10 cellular contexts compared by ENCODE assay signal in the genomic region with DNA sequence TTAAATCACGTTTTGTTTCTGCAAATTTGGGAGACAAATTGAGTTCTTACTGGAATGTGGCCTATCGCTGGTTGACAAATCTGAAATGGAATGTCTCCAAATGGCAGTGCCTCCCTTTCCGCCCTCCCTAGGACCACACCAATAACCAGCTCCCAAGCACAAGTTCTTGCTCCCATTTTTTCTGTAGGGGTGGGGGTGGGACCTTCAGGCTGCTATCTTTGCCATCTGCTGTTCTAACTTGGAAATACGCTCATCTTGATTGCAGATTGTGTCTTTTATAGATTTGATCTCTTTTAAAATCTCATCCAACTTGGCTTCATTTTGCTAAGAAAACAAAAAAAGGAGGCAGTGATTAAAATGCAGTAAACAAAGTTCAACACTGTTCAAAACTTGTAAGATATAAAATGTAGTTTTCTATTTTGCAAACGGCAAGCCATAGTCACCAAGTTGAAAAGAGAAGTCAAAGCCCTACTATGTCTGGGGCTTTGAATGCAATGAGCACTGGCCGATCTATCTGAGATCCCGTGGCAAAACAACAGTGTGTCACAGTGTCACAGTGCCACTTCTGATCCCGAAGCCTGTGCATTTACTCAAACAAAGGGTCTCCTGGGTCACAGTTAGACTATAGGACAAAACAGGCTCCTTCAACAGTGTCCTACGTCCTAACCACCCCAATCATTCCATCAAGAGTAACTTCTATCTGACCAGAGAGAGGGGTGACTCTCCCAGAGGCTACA. TPM values are rescaled to one million over a fixed set of nuclear protein-coding genes. Genes with fewer than 3 reads are reported as not detected.
DNase-seq lines count a peak whose midpoint lies in the region; ATAC-seq, FAIRE-seq and TF ChIP-seq lines count a peak whose summit lies in the region.
"Had no signal": no experiment of that assay in that cellular context is flagged by ENCODE, and none has a peak within 500 bp of the region (broad histone marks: within the 10 kb centered on the region; RNA-seq: fewer than 3 reads in every experiment).

No MANE protein-coding gene starts in this region.

- FAIRE-seq in K562 (lab: Jason Lieb, UNC): peak; percentile 11

- intact Hi-C loops in A673 (cut with micrococcal nuclease; ENCODE audit: unreplicated experiment): no loop called here
- intact Hi-C loops in K562 (cut with micrococcal nuclease): no loop called here

- no peak for TF ChIP-seq RAD21 in K562 (CRISPR knock-in tag; conservative IDR thresholded peaks at IDR 0.05 in 1 of 2, IDR thresholded peaks at IDR 0.05 in 1 of 2)

- WGBS in GM23248 (ENCODE audit: low coverage in 1 of 2, low lambda C conversion rate in 2 of 2, missing lambda C conversion rate in 2 of 2), 2 experiments: 65 to 72% methylated on average over 9 of the region's 9 CpGs
- 78% methylated on average over 9 of the region's 9 CpGs for WGBS in K562 (ENCODE audit: insufficient coverage, low coverage, missing lambda C conversion rate)

- peak overlapping the region; percentile 16; the same call in 1 of the 2 replicates for H3K9ac ChIP-seq in GM23248
- no peak overlapping the region for H3K9ac ChIP-seq in K562 (ENCODE audit: insufficient read depth in 1 of 2, low read depth in 2 of 2, low read length in 2 of 2)

- BruUV-seq in A673 (replicated peaks; lab: Mats Ljungman, UMichigan): no TSS peak
- no TSS peak for BruUV-seq in K562 (replicated peaks; lab: Mats Ljungman, UMichigan)

- H3K4me1 ChIP-seq in A673 (ENCODE audit: insufficient read depth, low read length, poor library complexity, severe bottlenecking) (no peaks in the 10 kb centered on the region), GM23248 (ENCODE audit: insufficient read depth) (peaks cover 70% of the 10 kb centered on the region), K562 (replicated peaks in 1 of 2; ENCODE audit: control insufficient read depth in 2 of 2, insufficient read depth in 2 of 2, low read length in 2 of 2) (peaks cover 0 to 3% of the 10 kb centered on the region in 2 experiments; a peak in 2 of 5 replicates)

- H3K4me2 ChIP-seq in GM23248 (ENCODE audit: unreplicated experiment): no peak overlapping the region
- no peak overlapping the region for H3K4me2 ChIP-seq in K562 (ENCODE audit: insufficient read depth, low read length)

- H3K9me2 ChIP-seq in GM23248 (ENCODE audit: insufficient read depth): no peaks in the 10 kb centered on the region

- DNase-seq in A673 (ENCODE audit: low spot score) (no peak), GM23248 (no peak), K562 (ENCODE audit: extremely low read depth in 1 of 4, low spot score in 3 of 4) (no peak), myocyte (ENCODE audit: low read depth) (peak; percentile 51), NCI-H1436 (lab: John Stamatoyannopoulos, UW) (no peak), NCI-H1417 (lab: John Stamatoyannopoulos, UW) (no peak), C1 segment of cervical spinal cord (lab: John Stamatoyannopoulos, UW) (no peak)
- DNase-seq: activated CD8-positive, alpha-beta memory T cell treated with anti-CD3 and anti-CD28 coated beads for 24 hours; NCI-H2081 had no signal

- TF ChIP-seq EP300 in K562 (IDR thresholded peaks at IDR 0.05; ENCODE audit: low read length): no peak

- H3K36me3 ChIP-seq in A673 (ENCODE audit: insufficient read depth, low read length, poor library complexity, severe bottlenecking): peaks cover 67% of the 10 kb centered on the region
- H3K36me3 ChIP-seq in GM23248 (ENCODE audit: low read depth): peaks cover 78% of the 10 kb centered on the region
- peaks cover 86% of the 10 kb centered on the region for H3K36me3 ChIP-seq in K562 (ENCODE audit: control insufficient read depth, insufficient read depth, low read length)

- no peak overlapping the region for H2AFZ ChIP-seq in GM23248
- H2AFZ ChIP-seq in K562 (ENCODE audit: low read depth, low read length): no peak overlapping the region

- TF ChIP-seq POLR2A in K562 (conservative IDR thresholded peaks at IDR 0.05) (no peak), GM18505 (IDR thresholded peaks at IDR 0.05; ENCODE audit: borderline replicate concordance, extremely low read depth, insufficient read depth, insufficient read length) (no peak)

- CTCF ChIA-PET in A673 (lab: Charles Lee) (interaction anchor here (0.7 kb wide), 2 partner anchors 27 to 253 kb away, joined by 6 to 10 read pairs; no protein-coding TSS in a partner anchor), K562 (lab: Yijun Ruan, JAX; ENCODE audit: low intra/inter-chr PET ratio) (no interaction called here)

- no peaks in the 10 kb centered on the region for H3K9me1 ChIP-seq in K562 (ENCODE audit: control insufficient read depth, insufficient read depth, low read length)

- H3K79me2 ChIP-seq in GM23248 (ENCODE audit: insufficient read depth): peaks cover 74% of the 10 kb centered on the region
- H3K79me2 ChIP-seq in K562 (ENCODE audit: control insufficient read depth, insufficient read depth, low read length): no peaks in the 10 kb centered on the region

- H3K9me3 ChIP-seq in A673 (ENCODE audit: low read depth, low read length, poor library complexity, severe bottlenecking) (no peaks in the 10 kb centered on the region), GM23248 (ENCODE audit: low read depth) (no peaks in the 10 kb centered on the region), K562 (replicated peaks; ENCODE audit: control insufficient read depth, insufficient read depth, low read depth, low read length) (no peaks in the 10 kb centered on the region)

- no peak overlapping the region for H3K4me3 ChIP-seq in A673 (ENCODE audit: low read depth, low read length, poor library complexity, severe bottlenecking)
- no peak overlapping the region for H3K4me3 ChIP-seq in GM23248
- no peak overlapping the region for H3K4me3 ChIP-seq in K562

- no peak; the same call in 2 of the 3 replicates for ATAC-seq in K562
- ATAC-seq in GM18505 (IDR thresholded peaks at IDR 0.05; ENCODE audit: unreplicated experiment): no peak

- no peaks in the 10 kb centered on the region for H3K27me3 ChIP-seq in A673 (replicated peaks; ENCODE audit: insufficient read depth, low read depth, low read length, poor library complexity)
- no peaks in the 10 kb centered on the region for H3K27me3 ChIP-seq in GM23248 (replicated peaks; ENCODE audit: insufficient read depth)
- H3K27me3 ChIP-seq in K562 (ENCODE audit: control insufficient read depth in 2 of 2, insufficient read depth in 2 of 2, low read length in 2 of 2): no peaks in the 10 kb centered on the region

- in situ Hi-C loops in GM23248 (cut with MboI): no loop called here
- in situ Hi-C loops in K562 (cut with MboI): no loop called here

- no peaks in the 10 kb centered on the region for H4K20me1 ChIP-seq in GM23248 (ENCODE audit: insufficient read depth)
- H4K20me1 ChIP-seq in K562 (replicated peaks; ENCODE audit: control insufficient read depth, insufficient read depth, low read length): 0 out of 2 replicates have a peak, but pooled peaks cover 2% of the 10 kb centered on the region

- H3F3A ChIP-seq in GM23248 (ENCODE audit: insufficient read depth): peaks cover 90% of the 10 kb centered on the region

- TF ChIP-seq CTCF in A673 (conservative IDR thresholded peaks at IDR 0.05; ENCODE audit: low read depth, low read length): 0 out of 2 replicates have a peak, but pooled peaks have one; percentile 9
- TF ChIP-seq CTCF in K562 (IDR thresholded peaks at IDR 0.05 in 2 of 3, conservative IDR thresholded peaks at IDR 0.05 in 1 of 3; ENCODE audit: insufficient read depth in 2 of 3, low read depth in 1 of 3, low read length in 3 of 3): no peak

- POLR2A ChIA-PET in A673 (lab: Charles Lee; ENCODE audit: low non-redundant PET): no interaction called here
- POLR2A ChIA-PET in K562 (lab: Yijun Ruan, JAX): no interaction called here

- H3K27ac ChIP-seq in A673 (ENCODE audit: low read depth, low read length, poor library complexity, severe bottlenecking) (no peak overlapping the region), GM23248 (peak overlapping the region; percentile 92), K562 (ENCODE audit: extremely low read depth, low read depth, low read length) (no peak overlapping the region)

RNA-seq across cellular contexts. Expression of gene SELPLG, which starts 13.7 kb away (rescaled TPM):
- total RNA-seq in A673 (2021) (0.34 and 0.35 TPM in 2 replicates), K562 (2014; rRNA removed) (1.7 and 3.4 TPM in 2 replicates), K562 (2014; rRNA removed; fragmentation: Illumina TruSeq; extraction: Trizol) (0.54 and 0.76 TPM in 2 replicates), K562 (2015; rRNA removed; fragmentation: Illumina TruSeq; extraction: Trizol) (10.2 TPM in 2 replicates), K562 (2021) (2.2 and 2.5 TPM in 2 replicates), myocyte (2.4 and 2.9 TPM in 2 replicates)
- 4.4 and 6.1 TPM in 2 replicates for total RNA-seq in GM23248 (2014; rRNA removed; shearing (Covaris generic))
- polyA plus RNA-seq in GM23248 (2016; fragmentation: Nextera tagmentation; extraction: Ambion mirVana) (6.2 and 6.7 TPM in 2 replicates), K562 (2011; rRNA removed) (1.4 and 1.6 TPM in 2 replicates), K562 (2014; fragmentation: Illumina TruSeq; extraction: Trizol) (3.3 and 3.9 TPM in 2 replicates), K562 (2014; fragmentation: Nextera tagmentation; extraction: Ambion mirVana) (under 1 TPM; 0.22 to 0.34 TPM), K562 (2014; rRNA removed) (1.2 and 2.8 TPM in 2 replicates)
- 0.35 and 0.79 TPM in 2 replicates for total RNA-seq in K562 (2011; cell fraction: chromatin; rRNA removed; ENCODE audit: low replicate concordance)
- 1.1 and 1.5 TPM in 2 replicates for total RNA-seq in K562 (2011; cell fraction: nucleolus; rRNA removed)
- 0.59 and 0.69 TPM in 2 replicates for total RNA-seq in K562 (2011; cell fraction: nucleoplasm; rRNA removed)
- 1.9 and 6.8 TPM in 2 replicates for polyA plus RNA-seq in K562 (2011; cell fraction: cytosol; rRNA removed)
- polyA plus RNA-seq in K562 (2011; cell fraction: nucleus; rRNA removed): 0.60 and 0.92 TPM in 2 replicates
- 9.4 and 9.9 TPM in 2 replicates for polyA plus RNA-seq in K562 (2012)
- polyA minus RNA-seq in K562 (2011; rRNA and poly(A)+ RNA removed): 0.48 and 1.1 TPM in 2 replicates
- polyA minus RNA-seq in K562 (2011; cell fraction: cytosol; rRNA and poly(A)+ RNA removed): 0.91 and 0.95 TPM in 2 replicates
- polyA minus RNA-seq in K562 (2011; cell fraction: nucleus; rRNA and poly(A)+ RNA removed): 0.27 and 0.44 TPM in 2 replicates
- 5.1 TPM for polyA plus RNA-seq in myocyte (2012)

RNA-seq across cellular contexts. Expression of gene TMEM119, which starts 49.5 kb away (rescaled TPM):
- 1.0 TPM in 1 of 2 replicates, not detected in the other for total RNA-seq in A673 (2021)
- 58.6 and 93.2 TPM in 2 replicates for total RNA-seq in GM23248 (2014; rRNA removed; shearing (Covaris generic))
- polyA plus RNA-seq in GM23248 (2016; fragmentation: Nextera tagmentation; extraction: Ambion mirVana): 55.5 and 58.1 TPM in 2 replicates
- total RNA-seq in K562 (2011; cell fraction: chromatin; rRNA removed; ENCODE audit: low replicate concordance): not detected in 2 replicates
- total RNA-seq in K562 (2011; cell fraction: nucleolus; rRNA removed): not detected in 2 replicates
- total RNA-seq in K562 (2011; cell fraction: nucleoplasm; rRNA removed): not detected in 2 replicates
- total RNA-seq in K562 (2014; rRNA removed): not detected in 2 replicates
- total RNA-seq in K562 (2014; rRNA removed; fragmentation: Illumina TruSeq; extraction: Trizol): not detected in 2 replicates
- not detected in 2 replicates for total RNA-seq in K562 (2015; rRNA removed; fragmentation: Illumina TruSeq; extraction: Trizol)
- total RNA-seq in K562 (2021): 0.18 TPM in 1 of 2 replicates, not detected in the other
- not detected in 2 replicates for polyA plus RNA-seq in K562 (2011; rRNA removed)
- polyA plus RNA-seq in K562 (2011; cell fraction: cytosol; rRNA removed): 0.01 TPM in 1 of 2 replicates, not detected in the other
- not detected in 2 replicates for polyA plus RNA-seq in K562 (2011; cell fraction: nucleus; rRNA removed)
- polyA plus RNA-seq in K562 (2012): 0.11 TPM in 1 of 2 replicates, not detected in the other
- polyA plus RNA-seq in K562 (2014; fragmentation: Illumina TruSeq; extraction: Trizol): not detected in 2 replicates
- not detected for polyA plus RNA-seq in K562 (2014; fragmentation: Nextera tagmentation; extraction: Ambion mirVana)
- not detected in 2 replicates for polyA plus RNA-seq in K562 (2014; rRNA removed)
- polyA minus RNA-seq in K562 (2011; rRNA and poly(A)+ RNA removed): not detected in 2 replicates
- not detected in 2 replicates for polyA minus RNA-seq in K562 (2011; cell fraction: cytosol; rRNA and poly(A)+ RNA removed)
- not detected in 2 replicates for polyA minus RNA-seq in K562 (2011; cell fraction: nucleus; rRNA and poly(A)+ RNA removed)
- 34.4 and 55.5 TPM in 2 replicates for total RNA-seq in myocyte
- polyA plus RNA-seq in myocyte (2012): 50.8 TPM

Comparison
In these comparisons a context has a peak if more than half of its experiments do, and no peak if none do; other contexts are left out.
1. RNA of gene TMEM119, which starts 49.5 kb away (total RNA-seq): 58.6 to 93.2 TPM in GM23248 and 34.4 to 55.5 TPM in myocyte; 1.0 TPM in A673 and 0.18 TPM in K562; every median in the first group is over 10 times any median in the second.